In genomic region chr9:102652471-102652870, GRCh38 we compare ENCODE assay signal across 34 cellular contexts.
"Had no signal": no experiment of that assay in that cellular context is flagged by ENCODE, and none has a peak within 500 bp of the region (broad histone marks: within the 10 kb centered on the region; RNA-seq: fewer than 3 reads in every experiment).

No MANE protein-coding gene starts in this region.

- DNase-seq: Karpas-422, Kasumi-1, MG63, MM.1S, MV-4-11, NCI-H1048, NCI-H1092, NCI-H1092 treated with DMSO at 0.1 percent for 48 hours, NCI-H1105, NCI-H1105 treated with DMSO at 0.1 percent for 48 hours, NCI-H1417, NCI-H1417 treated with DMSO at 0.1 percent for 48 hours, NCI-H1436, NCI-H1436 treated with DMSO at 0.1 percent for 48 hours, NCI-H146, NCI-H1694, NCI-H1694 treated with DMSO at 0.1 percent for 48 hours, NCI-H187, NCI-H187 treated with DMSO at 0.1 percent for 48 hours, NCI-H1930, NCI-H2029, NCI-H2029 treated with DMSO at 0.1 percent for 48 hours, NCI-H2081, NCI-H2081 treated with DMSO at 0.1 percent for 48 hours, NCI-H2107, NCI-H2171, NCI-H2171 treated with DMSO at 0.1 percent for 48 hours, NCI-H2227 treated with DMSO at 0.1 percent for 48 hours, NCI-H226, NCI-H345, NCI-H446, NCI-H446 treated with DMSO at 0.1 percent for 48 hours, NCI-H510A, NCI-H510A treated with DMSO at 0.1 percent for 48 hours had no signal
